Comparison of ENCODE assay signal across 8 cellular contexts in genomic region chr17:82496529-82497434, GRCh38. TPM values are rescaled to one million over a fixed set of nuclear protein-coding genes. Genes with fewer than 3 reads are reported as not detected.
DNase-seq lines count a peak whose midpoint lies in the region; ATAC-seq and TF ChIP-seq lines count a peak whose summit lies in the region.

No MANE protein-coding gene starts in this region.

- DNase-seq in AG08395 (ENCODE audit: low spot score) (peak; percentile 95), NCI-H510A treated with DMSO at 0.1 percent for 48 hours (lab: John Stamatoyannopoulos, UW) (peak; percentile 78), colonic mucosa (peak; percentile 99), left colon (peak; percentile 98)
- peak; percentile 98 for DNase-seq in activated CD4-positive, alpha-beta T cell treated with anti-CD3 and anti-CD28 coated beads, Interleukin-2, amount 10 ng/mL, durations not matched to agents 24 days and 14 days
- peak; percentile 69 to 78 for DNase-seq in stimulated activated CD4-positive, alpha-beta T cell treated with anti-CD3 and anti-CD28 coated beads, Interleukin-1b, Interleukin-23, amount 100 ng/mL, for 1 hour (ENCODE audit: low read depth in 2 of 2)

- peaks cover 20% of the 10 kb centered on the region for H3K4me1 Mint-ChIP-seq in activated CD4-positive, alpha-beta T cell treated with anti-CD3 and anti-CD28 coated beads, Interleukin-2, amount 10 ng/mL, durations not matched to agents 24 days and 14 days

- peak overlapping the region; percentile 67 for H3K27ac ChIP-seq in colonic mucosa

- H3K27ac Mint-ChIP-seq in activated CD4-positive, alpha-beta T cell treated with anti-CD3 and anti-CD28 coated beads, Interleukin-2, amount 10 ng/mL, durations not matched to agents 24 days and 14 days = peak overlapping the region; percentile 72

- ATAC-seq in GM18909 (IDR thresholded peaks at IDR 0.05; ENCODE audit: poor library complexity, unreplicated experiment) (peak; percentile 54), HG03378 (IDR thresholded peaks at IDR 0.05; ENCODE audit: unreplicated experiment) (peak; percentile 46), left colon (peak; percentile 87)

- H3K27me3 ChIP-seq in colonic mucosa = no peaks in the 10 kb centered on the region

- H3K36me3 ChIP-seq in colonic mucosa = no peaks in the 10 kb centered on the region

- no peak for TF ChIP-seq CTCF in colonic mucosa (IDR thresholded peaks at IDR 0.05)

- H3K4me1 ChIP-seq in colonic mucosa = peaks cover 9% of the 10 kb centered on the region

- peak overlapping the region; percentile 83 for H3K4me3 Mint-ChIP-seq in activated CD4-positive, alpha-beta T cell treated with anti-CD3 and anti-CD28 coated beads, Interleukin-2, amount 10 ng/mL, durations not matched to agents 24 days and 14 days

- intact Hi-C loops in activated CD4-positive, alpha-beta T cell treated with anti-CD3 and anti-CD28 coated beads, Interleukin-2, amount 10 ng/mL, durations not matched to agents 24 days and 14 days (cut with micrococcal nuclease) = loop anchor here (1.0 kb wide), 1 partner anchor 10 kb away; no protein-coding TSS in a partner anchor
- intact Hi-C loops in colonic mucosa (cut with DNase I) = no loop called here
- intact Hi-C loops in left colon (cut with DNase I, micrococcal nuclease) = no loop called here

- H3K9ac ChIP-seq in colonic mucosa (ENCODE audit: low read depth in 2 of 2, low read length in 2 of 2) = peak overlapping the region; percentile 71 to 76

- H3K4me3 ChIP-seq in colonic mucosa = peak overlapping the region; percentile 51

- H3K27me3 Mint-ChIP-seq in activated CD4-positive, alpha-beta T cell treated with anti-CD3 and anti-CD28 coated beads, Interleukin-2, amount 10 ng/mL, durations not matched to agents 24 days and 14 days = no peaks in the 10 kb centered on the region

- no peaks in the 10 kb centered on the region for H3K9me3 ChIP-seq in colonic mucosa

- no peaks in the 10 kb centered on the region for H3K9me3 Mint-ChIP-seq in activated CD4-positive, alpha-beta T cell treated with anti-CD3 and anti-CD28 coated beads, Interleukin-2, amount 10 ng/mL, durations not matched to agents 24 days and 14 days

- H3K36me3 Mint-ChIP-seq in activated CD4-positive, alpha-beta T cell treated with anti-CD3 and anti-CD28 coated beads, Interleukin-2, amount 10 ng/mL, durations not matched to agents 24 days and 14 days (ENCODE audit: low read depth) = no peaks in the 10 kb centered on the region

RNA-seq across cellular contexts. Expression of gene FOXK2, which starts 22.8 kb away (rescaled TPM):
- 92.6 and 97.4 TPM in 2 replicates for total RNA-seq in activated CD4-positive, alpha-beta T cell treated with anti-CD3 and anti-CD28 coated beads, Interleukin-2, amount 10 ng/mL, durations not matched to agents 24 days and 14 days
- 10 to 100 TPM; 34.8 to 44.5 TPM for total RNA-seq in colonic mucosa
- total RNA-seq in left colon = 10 to 100 TPM; 40.4 to 48.7 TPM

RNA-seq across cellular contexts. Expression of gene NARF, which starts 38.2 kb away (rescaled TPM):
- 99.7 and 101 TPM in 2 replicates for total RNA-seq in activated CD4-positive, alpha-beta T cell treated with anti-CD3 and anti-CD28 coated beads, Interleukin-2, amount 10 ng/mL, durations not matched to agents 24 days and 14 days
- total RNA-seq in colonic mucosa (10 to 100 TPM; 68.7 to 75.5 TPM), left colon (10 to 100 TPM; 47.6 to 50.9 TPM)

RNA-seq across cellular contexts. Expression of gene CYBC1, which starts 46.2 kb away (rescaled TPM):
- 256 and 268 TPM in 2 replicates for total RNA-seq in activated CD4-positive, alpha-beta T cell treated with anti-CD3 and anti-CD28 coated beads, Interleukin-2, amount 10 ng/mL, durations not matched to agents 24 days and 14 days
- 10 to 100 TPM; 58.4 to 79.0 TPM for total RNA-seq in colonic mucosa
- total RNA-seq in left colon = 10 to 100 TPM; 60.8 to 77.8 TPM

Comparison
In these comparisons a context has a peak if more than half of its experiments do, and no peak if none do; other contexts are left out.
1. Peak in every context shown above with its lines: DNase-seq, ATAC-seq, H3K4me3 ChIP-seq and H3K27ac ChIP-seq.